In the genomic region with DNA sequence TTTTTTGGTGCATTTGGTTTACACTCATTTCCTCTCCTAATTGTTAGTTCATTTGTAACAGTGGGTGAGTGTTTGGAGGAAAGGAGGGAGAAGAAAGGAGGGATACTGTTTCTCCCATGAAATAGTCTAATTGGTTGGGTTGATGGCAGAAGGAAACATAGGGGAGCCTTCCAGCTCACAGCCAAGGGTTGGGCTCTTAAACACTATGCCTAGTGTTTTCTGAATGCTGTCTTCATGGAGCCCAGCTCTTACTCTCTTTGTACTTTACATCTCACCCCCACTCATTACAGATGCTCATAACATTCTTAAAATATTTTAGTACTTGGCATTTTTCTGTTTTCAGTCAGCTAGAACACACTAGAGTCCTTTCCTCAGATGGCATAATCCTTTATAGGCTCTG, we compare ENCODE assay signal across 1 cellular context.
TF ChIP-seq lines count a peak whose summit lies in the region.

No MANE protein-coding gene starts in this region.

TF ChIP-seq in SK-N-SH treated with all-trans-retinoic acid at 6 μM for 48 hours, 23 proteins besides CTCF, POLR2A, EP300 and RAD21 (continued from another document):
- TF ChIP-seq PATZ1 (CRISPR knock-in tag; IDR thresholded peaks at IDR 0.05; ENCODE audit: borderline replicate concordance) (no peak), SNAI2 (CRISPR knock-in tag; IDR thresholded peaks at IDR 0.05) (no peak), PPARA (CRISPR knock-in tag; IDR thresholded peaks at IDR 0.05; ENCODE audit: borderline replicate concordance) (no peak)
